1 cellular context compared by ENCODE assay signal in the genomic region with DNA sequence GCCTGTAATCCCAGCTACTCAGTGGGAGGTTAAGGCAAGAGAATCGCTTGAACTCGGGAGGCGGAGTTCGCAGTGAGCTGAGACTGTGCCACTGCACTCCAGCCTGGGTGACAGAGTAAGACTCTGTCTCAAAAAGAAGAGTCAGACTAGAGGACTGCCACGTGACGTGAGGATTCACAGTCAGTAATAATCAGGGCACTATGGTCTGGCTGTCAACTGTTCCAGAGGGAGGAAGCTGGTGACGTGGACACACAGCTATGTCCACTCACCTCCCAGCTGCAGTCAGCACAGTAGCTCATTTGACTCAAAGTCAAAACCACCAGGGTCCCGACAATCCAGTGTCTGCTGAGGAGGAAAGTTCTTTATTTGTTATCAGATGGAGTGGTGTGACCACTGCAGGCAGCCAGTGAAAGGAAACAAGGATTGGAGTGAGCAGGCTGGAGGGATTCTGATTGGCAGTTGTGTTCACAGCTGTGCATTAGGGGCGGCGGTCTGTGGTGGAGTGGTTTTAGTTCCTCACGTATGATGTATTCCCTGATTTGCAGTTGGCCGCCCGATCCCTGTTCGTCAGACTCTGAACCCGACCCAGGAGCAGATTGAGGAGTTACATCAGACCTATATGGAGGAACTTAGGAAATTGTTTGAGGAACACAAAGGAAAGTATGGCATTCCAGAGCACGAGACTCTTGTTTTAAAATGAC.
TF ChIP-seq lines count a peak whose summit lies in the region.

No MANE protein-coding gene starts in this region.

TF ChIP-seq in K562, 482 proteins besides CTCF, POLR2A, EP300 and RAD21 (continued from another document and continues in another):
- TF ChIP-seq, protein P1, sequence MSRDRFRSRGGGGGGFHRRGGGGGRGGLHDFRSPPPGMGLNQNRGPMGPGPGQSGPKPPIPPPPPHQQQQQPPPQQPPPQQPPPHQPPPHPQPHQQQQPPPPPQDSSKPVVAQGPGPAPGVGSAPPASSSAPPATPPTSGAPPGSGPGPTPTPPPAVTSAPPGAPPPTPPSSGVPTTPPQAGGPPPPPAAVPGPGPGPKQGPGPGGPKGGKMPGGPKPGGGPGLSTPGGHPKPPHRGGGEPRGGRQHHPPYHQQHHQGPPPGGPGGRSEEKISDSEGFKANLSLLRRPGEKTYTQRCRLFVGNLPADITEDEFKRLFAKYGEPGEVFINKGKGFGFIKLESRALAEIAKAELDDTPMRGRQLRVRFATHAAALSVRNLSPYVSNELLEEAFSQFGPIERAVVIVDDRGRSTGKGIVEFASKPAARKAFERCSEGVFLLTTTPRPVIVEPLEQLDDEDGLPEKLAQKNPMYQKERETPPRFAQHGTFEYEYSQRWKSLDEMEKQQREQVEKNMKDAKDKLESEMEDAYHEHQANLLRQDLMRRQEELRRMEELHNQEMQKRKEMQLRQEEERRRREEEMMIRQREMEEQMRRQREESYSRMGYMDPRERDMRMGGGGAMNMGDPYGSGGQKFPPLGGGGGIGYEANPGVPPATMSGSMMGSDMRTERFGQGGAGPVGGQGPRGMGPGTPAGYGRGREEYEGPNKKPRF (IDR thresholded peaks at IDR 0.05; ENCODE audit: low read depth, low read length), result no peak
- TF ChIP-seq, protein P2, sequence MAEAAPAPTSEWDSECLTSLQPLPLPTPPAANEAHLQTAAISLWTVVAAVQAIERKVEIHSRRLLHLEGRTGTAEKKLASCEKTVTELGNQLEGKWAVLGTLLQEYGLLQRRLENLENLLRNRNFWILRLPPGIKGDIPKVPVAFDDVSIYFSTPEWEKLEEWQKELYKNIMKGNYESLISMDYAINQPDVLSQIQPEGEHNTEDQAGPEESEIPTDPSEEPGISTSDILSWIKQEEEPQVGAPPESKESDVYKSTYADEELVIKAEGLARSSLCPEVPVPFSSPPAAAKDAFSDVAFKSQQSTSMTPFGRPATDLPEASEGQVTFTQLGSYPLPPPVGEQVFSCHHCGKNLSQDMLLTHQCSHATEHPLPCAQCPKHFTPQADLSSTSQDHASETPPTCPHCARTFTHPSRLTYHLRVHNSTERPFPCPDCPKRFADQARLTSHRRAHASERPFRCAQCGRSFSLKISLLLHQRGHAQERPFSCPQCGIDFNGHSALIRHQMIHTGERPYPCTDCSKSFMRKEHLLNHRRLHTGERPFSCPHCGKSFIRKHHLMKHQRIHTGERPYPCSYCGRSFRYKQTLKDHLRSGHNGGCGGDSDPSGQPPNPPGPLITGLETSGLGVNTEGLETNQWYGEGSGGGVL (CRISPR knock-in tag; IDR thresholded peaks at IDR 0.05), result no peak
- TF ChIP-seq RFX7 (CRISPR knock-in tag; IDR thresholded peaks at IDR 0.05) (no peak), TBP (optimal IDR thresholded peaks at IDR 0.05; ENCODE audit: low read depth, low read length) (peak; percentile 14), YY1 (IDR thresholded peaks at IDR 0.05; ENCODE audit: borderline replicate concordance in 1 of 3, control insufficient read depth in 1 of 3, extremely low read depth in 1 of 3, insufficient read depth in 3 of 3, insufficient read length in 1 of 3, insufficient replicate concordance in 2 of 3, low read depth in 1 of 3, low read length in 2 of 3) (no peak), TGIF2 (CRISPR knock-in tag; IDR thresholded peaks at IDR 0.05) (no peak), SAFB2 (IDR thresholded peaks at IDR 0.05; ENCODE audit: borderline replicate concordance, low read depth, low read length, severe bottlenecking) (no peak), ZSCAN32 (CRISPR knock-in tag; IDR thresholded peaks at IDR 0.05) (no peak), SP2 (IDR thresholded peaks at IDR 0.05; ENCODE audit: extremely low read depth, low read depth, low read length, poor library complexity, severe bottlenecking) (no peak), HDAC3 (IDR thresholded peaks at IDR 0.05; ENCODE audit: borderline replicate concordance, partially characterized antibody) (no peak), RBM25 (IDR thresholded peaks at IDR 0.05; ENCODE audit: low read depth, low read length, severe bottlenecking) (no peak), ZNF146 (CRISPR knock-in tag; IDR thresholded peaks at IDR 0.05; ENCODE audit: unreplicated experiment) (no peak), WHSC1 (IDR thresholded peaks at IDR 0.05; ENCODE audit: low read length) (no peak), NR2F6 (CRISPR knock-in tag; IDR thresholded peaks at IDR 0.05) (no peak), ATF1 (CRISPR knock-in tag; IDR thresholded peaks at IDR 0.05) (no peak), ATF1 (tag; IDR thresholded peaks at IDR 0.05) (peak; percentile 90), ERF (CRISPR knock-in tag; IDR thresholded peaks at IDR 0.05) (no peak), BMI1 (IDR thresholded peaks at IDR 0.05; ENCODE audit: low read length) (no peak), ZNF77 (CRISPR knock-in tag; IDR thresholded peaks at IDR 0.05) (no peak), PTBP1 (IDR thresholded peaks at IDR 0.05; ENCODE audit: low read depth, low read length) (no peak), ZNF184 (CRISPR knock-in tag; IDR thresholded peaks at IDR 0.05) (no peak), PURB (CRISPR knock-in tag; IDR thresholded peaks at IDR 0.05; ENCODE audit: low read depth) (no peak), BCOR (IDR thresholded peaks at IDR 0.05) (no peak), HNRNPK (IDR thresholded peaks at IDR 0.05; ENCODE audit: low read depth, low read length, poor library complexity, severe bottlenecking) (no peak)
- TF ChIP-seq, protein P3, sequence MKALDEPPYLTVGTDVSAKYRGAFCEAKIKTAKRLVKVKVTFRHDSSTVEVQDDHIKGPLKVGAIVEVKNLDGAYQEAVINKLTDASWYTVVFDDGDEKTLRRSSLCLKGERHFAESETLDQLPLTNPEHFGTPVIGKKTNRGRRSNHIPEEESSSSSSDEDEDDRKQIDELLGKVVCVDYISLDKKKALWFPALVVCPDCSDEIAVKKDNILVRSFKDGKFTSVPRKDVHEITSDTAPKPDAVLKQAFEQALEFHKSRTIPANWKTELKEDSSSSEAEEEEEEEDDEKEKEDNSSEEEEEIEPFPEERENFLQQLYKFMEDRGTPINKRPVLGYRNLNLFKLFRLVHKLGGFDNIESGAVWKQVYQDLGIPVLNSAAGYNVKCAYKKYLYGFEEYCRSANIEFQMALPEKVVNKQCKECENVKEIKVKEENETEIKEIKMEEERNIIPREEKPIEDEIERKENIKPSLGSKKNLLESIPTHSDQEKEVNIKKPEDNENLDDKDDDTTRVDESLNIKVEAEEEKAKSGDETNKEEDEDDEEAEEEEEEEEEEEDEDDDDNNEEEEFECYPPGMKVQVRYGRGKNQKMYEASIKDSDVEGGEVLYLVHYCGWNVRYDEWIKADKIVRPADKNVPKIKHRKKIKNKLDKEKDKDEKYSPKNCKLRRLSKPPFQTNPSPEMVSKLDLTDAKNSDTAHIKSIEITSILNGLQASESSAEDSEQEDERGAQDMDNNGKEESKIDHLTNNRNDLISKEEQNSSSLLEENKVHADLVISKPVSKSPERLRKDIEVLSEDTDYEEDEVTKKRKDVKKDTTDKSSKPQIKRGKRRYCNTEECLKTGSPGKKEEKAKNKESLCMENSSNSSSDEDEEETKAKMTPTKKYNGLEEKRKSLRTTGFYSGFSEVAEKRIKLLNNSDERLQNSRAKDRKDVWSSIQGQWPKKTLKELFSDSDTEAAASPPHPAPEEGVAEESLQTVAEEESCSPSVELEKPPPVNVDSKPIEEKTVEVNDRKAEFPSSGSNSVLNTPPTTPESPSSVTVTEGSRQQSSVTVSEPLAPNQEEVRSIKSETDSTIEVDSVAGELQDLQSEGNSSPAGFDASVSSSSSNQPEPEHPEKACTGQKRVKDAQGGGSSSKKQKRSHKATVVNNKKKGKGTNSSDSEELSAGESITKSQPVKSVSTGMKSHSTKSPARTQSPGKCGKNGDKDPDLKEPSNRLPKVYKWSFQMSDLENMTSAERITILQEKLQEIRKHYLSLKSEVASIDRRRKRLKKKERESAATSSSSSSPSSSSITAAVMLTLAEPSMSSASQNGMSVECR (CRISPR knock-in tag; IDR thresholded peaks at IDR 0.05), result no peak
- TF ChIP-seq, protein P4, sequence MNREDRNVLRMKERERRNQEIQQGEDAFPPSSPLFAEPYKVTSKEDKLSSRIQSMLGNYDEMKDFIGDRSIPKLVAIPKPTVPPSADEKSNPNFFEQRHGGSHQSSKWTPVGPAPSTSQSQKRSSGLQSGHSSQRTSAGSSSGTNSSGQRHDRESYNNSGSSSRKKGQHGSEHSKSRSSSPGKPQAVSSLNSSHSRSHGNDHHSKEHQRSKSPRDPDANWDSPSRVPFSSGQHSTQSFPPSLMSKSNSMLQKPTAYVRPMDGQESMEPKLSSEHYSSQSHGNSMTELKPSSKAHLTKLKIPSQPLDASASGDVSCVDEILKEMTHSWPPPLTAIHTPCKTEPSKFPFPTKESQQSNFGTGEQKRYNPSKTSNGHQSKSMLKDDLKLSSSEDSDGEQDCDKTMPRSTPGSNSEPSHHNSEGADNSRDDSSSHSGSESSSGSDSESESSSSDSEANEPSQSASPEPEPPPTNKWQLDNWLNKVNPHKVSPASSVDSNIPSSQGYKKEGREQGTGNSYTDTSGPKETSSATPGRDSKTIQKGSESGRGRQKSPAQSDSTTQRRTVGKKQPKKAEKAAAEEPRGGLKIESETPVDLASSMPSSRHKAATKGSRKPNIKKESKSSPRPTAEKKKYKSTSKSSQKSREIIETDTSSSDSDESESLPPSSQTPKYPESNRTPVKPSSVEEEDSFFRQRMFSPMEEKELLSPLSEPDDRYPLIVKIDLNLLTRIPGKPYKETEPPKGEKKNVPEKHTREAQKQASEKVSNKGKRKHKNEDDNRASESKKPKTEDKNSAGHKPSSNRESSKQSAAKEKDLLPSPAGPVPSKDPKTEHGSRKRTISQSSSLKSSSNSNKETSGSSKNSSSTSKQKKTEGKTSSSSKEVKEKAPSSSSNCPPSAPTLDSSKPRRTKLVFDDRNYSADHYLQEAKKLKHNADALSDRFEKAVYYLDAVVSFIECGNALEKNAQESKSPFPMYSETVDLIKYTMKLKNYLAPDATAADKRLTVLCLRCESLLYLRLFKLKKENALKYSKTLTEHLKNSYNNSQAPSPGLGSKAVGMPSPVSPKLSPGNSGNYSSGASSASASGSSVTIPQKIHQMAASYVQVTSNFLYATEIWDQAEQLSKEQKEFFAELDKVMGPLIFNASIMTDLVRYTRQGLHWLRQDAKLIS (CRISPR knock-in tag; IDR thresholded peaks at IDR 0.05), result no peak
- TF ChIP-seq, protein P5, sequence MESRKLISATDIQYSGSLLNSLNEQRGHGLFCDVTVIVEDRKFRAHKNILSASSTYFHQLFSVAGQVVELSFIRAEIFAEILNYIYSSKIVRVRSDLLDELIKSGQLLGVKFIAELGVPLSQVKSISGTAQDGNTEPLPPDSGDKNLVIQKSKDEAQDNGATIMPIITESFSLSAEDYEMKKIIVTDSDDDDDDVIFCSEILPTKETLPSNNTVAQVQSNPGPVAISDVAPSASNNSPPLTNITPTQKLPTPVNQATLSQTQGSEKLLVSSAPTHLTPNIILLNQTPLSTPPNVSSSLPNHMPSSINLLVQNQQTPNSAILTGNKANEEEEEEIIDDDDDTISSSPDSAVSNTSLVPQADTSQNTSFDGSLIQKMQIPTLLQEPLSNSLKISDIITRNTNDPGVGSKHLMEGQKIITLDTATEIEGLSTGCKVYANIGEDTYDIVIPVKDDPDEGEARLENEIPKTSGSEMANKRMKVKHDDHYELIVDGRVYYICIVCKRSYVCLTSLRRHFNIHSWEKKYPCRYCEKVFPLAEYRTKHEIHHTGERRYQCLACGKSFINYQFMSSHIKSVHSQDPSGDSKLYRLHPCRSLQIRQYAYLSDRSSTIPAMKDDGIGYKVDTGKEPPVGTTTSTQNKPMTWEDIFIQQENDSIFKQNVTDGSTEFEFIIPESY (CRISPR knock-in tag; IDR thresholded peaks at IDR 0.05), result no peak
- TF ChIP-seq, protein P6, sequence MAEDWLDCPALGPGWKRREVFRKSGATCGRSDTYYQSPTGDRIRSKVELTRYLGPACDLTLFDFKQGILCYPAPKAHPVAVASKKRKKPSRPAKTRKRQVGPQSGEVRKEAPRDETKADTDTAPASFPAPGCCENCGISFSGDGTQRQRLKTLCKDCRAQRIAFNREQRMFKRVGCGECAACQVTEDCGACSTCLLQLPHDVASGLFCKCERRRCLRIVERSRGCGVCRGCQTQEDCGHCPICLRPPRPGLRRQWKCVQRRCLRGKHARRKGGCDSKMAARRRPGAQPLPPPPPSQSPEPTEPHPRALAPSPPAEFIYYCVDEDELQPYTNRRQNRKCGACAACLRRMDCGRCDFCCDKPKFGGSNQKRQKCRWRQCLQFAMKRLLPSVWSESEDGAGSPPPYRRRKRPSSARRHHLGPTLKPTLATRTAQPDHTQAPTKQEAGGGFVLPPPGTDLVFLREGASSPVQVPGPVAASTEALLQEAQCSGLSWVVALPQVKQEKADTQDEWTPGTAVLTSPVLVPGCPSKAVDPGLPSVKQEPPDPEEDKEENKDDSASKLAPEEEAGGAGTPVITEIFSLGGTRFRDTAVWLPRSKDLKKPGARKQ (CRISPR knock-in tag; IDR thresholded peaks at IDR 0.05), result no peak
- TF ChIP-seq, protein P7, sequence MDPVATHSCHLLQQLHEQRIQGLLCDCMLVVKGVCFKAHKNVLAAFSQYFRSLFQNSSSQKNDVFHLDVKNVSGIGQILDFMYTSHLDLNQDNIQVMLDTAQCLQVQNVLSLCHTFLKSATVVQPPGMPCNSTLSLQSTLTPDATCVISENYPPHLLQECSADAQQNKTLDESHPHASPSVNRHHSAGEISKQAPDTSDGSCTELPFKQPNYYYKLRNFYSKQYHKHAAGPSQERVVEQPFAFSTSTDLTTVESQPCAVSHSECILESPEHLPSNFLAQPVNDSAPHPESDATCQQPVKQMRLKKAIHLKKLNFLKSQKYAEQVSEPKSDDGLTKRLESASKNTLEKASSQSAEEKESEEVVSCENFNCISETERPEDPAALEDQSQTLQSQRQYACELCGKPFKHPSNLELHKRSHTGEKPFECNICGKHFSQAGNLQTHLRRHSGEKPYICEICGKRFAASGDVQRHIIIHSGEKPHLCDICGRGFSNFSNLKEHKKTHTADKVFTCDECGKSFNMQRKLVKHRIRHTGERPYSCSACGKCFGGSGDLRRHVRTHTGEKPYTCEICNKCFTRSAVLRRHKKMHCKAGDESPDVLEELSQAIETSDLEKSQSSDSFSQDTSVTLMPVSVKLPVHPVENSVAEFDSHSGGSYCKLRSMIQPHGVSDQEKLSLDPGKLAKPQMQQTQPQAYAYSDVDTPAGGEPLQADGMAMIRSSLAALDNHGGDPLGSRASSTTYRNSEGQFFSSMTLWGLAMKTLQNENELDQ (CRISPR knock-in tag; IDR thresholded peaks at IDR 0.05; ENCODE audit: borderline replicate concordance), result no peak
